ENCODE assay signal across 13 cellular contexts in the genomic region with DNA sequence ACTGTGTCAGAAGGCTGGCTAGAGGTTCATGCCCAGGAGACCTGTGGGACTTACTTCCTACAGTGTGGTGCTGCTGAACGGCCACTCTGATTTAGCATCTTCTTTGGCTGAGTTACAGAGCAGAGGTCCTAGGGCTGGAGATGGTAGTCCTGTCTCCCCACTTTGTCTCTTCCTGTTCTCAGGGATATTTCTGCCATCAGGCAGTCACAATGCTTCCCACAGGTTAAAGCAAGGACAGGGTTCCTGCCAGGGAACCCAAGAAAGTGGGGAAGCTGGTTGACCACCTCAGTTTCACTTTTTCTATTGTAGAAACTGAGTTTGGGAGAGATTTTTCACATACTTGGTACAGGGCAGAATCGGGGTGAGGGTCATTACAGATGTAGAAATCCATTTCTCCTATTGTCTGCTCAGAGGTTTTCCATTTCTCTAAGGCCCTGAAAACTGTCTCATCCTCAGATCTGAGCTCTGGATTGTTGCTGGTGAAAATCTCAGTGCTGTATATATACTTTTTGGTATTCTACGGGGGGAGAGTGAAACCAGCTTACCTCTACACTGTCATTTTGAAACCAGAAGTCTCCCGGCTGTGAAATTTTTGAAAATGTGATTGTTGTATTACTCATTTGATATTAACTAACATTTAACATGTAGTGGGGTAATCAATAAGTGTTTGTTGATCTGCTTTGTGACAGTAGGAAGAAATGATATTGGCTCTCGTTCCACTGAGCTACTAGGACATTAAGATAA. TPM values are rescaled to one million over a fixed set of nuclear protein-coding genes. Genes with fewer than 3 reads are reported as not detected.
DNase-seq lines count a peak whose midpoint lies in the region; ATAC-seq and FAIRE-seq lines count a peak whose summit lies in the region.
"Had no signal": no experiment of that assay in that cellular context is flagged by ENCODE, and none has a peak within 500 bp of the region (broad histone marks: within the 10 kb centered on the region; RNA-seq: fewer than 3 reads in every experiment).

No MANE protein-coding gene starts in this region.

- H3K27me3 ChIP-seq in SJCRH30, result no peaks in the 10 kb centered on the region

- H3K36me3 ChIP-seq in SJCRH30, result no peaks in the 10 kb centered on the region

- H3K4me1 ChIP-seq in SJCRH30, result no peaks in the 10 kb centered on the region

- H3K9me3 ChIP-seq in SJCRH30 (replicated peaks), result no peaks in the 10 kb centered on the region

- no peak overlapping the region for H3K4me3 ChIP-seq in SJCRH30

- FAIRE-seq in GM18507 (lab: Jason Lieb, UNC), result peak; percentile 74
- FAIRE-seq: HepG2, islet of Langerhans had no signal

- DNase-seq in GM18507 (ENCODE audit: extremely low spot score, insufficient read length, low read depth) (peak; percentile 18), hypothalamus (lab: John Stamatoyannopoulos, UW) (no peak), NCI-H1930 (lab: John Stamatoyannopoulos, UW) (no peak), NCI-H526 treated with DMSO at 0.1 percent for 48 hours (lab: John Stamatoyannopoulos, UW) (no peak), SJCRH30 (no peak)
- DNase-seq: NCI-H2081; stimulated activated CD8-positive, alpha-beta memory T cell treated with anti-CD3 and anti-CD28 coated beads, Interleukin-4, amount 100 ng/mL, for 48 hours; T-helper 9 cell had no signal

- H3K27ac ChIP-seq in SJCRH30, result no peak overlapping the region

- ATAC-seq in GM19397 (IDR thresholded peaks at IDR 0.05; ENCODE audit: unreplicated experiment) (peak; percentile 68), HG02852 (IDR thresholded peaks at IDR 0.05; ENCODE audit: unreplicated experiment) (peak; percentile 89), HG03520 (IDR thresholded peaks at IDR 0.05; ENCODE audit: unreplicated experiment) (peak; percentile 85)
- ATAC-seq: HepG2 had no signal

RNA-seq across cellular contexts. Expression of a gene that starts 37.0 kb away (rescaled TPM):
- not detected in 2 replicates for total RNA-seq in SJCRH30 (2014; rRNA removed; shearing (Covaris generic))
- total RNA-seq: HepG2 had no signal
